1 cellular context compared by ENCODE assay signal in the genomic region with DNA sequence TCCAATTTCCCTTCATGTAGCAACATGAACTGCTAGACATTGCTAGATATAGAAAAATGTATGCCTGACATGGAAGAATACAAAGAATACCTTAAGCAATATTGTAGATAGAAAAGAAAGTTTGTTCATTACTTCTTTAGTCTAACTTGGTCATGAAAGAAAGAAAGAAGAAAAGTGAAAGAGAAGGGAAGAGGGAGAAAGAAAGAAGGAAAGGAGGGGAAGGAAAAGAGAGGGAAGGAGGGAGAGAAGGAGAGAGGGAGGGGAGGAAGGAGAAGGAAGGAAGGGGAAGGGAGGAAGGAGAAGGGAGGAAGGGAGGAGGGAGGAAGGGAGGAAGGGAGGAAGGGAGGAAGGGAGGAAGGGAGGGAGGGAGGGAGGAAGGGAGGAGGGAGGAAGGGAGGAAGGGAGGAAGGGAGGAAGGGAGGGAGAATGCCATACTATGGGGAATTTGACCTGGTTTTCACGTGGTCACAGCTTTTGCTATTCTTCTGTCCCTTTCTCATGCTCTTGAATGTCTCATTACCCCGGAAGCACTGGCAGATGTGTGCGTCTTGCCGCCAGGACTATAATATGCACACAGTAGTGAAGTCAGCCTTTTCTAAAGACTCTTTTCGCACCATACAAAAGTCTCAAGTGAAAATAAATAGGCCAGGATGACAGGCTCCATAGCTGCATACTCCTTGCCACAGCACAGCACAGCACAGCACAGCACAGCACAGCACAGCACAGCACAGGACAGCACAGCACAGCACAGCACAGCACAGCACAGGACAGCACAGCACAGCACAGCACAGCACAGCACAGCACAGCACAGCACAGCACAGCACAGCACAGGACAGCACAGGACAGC.
TF ChIP-seq lines count a peak whose summit lies in the region.

No MANE protein-coding gene starts in this region.

TF ChIP-seq in IMR-90, 13 proteins besides CTCF, POLR2A, EP300 and RAD21 (continued from another document):
- no peak for TF ChIP-seq SMC3 (IDR thresholded peaks at IDR 0.05; ENCODE audit: low read depth, low read length)
